Comparison of ENCODE assay signal across 19 cellular contexts in the genomic region with DNA sequence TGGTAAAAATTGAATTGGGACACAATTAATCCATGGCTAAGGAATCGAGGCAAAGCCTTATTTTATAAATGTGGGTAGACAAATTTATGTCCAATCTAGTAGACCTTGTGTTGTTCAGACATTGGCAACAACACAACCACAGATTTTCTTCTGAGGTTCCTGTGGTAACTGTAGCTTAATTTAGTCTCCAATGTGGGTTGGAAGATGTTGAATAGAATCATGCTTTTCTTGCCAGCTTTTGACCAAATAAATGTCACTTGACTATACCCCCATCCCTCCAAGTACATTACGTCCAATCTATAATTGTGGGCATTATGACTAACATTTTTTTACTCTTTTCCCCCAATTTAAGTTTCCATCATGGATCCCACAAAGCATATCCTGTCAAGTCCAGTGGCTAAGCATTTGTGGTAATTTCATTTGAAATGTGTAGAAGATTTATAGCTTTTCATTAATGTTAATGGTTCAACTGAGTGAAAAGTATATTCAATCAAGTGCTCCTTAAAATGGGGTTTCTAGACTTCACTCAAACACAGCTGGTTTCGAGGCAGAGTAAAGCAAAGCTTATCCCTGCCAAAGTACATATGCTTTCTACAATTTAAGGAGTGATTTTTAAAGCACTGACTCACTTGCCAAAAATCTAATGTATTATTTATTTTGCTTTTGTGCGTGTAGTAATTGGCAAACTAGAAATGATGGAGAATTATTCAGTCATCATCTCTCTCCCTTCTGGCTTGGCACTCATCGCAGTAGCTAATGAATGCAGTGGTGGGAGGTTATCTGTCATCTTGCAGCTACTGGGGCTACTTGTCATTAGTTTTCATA.
A peak's percentile ranks its signal among the peaks of the same experiment; 100 is the strongest.
DNase-seq lines count a peak whose midpoint lies in the region; ATAC-seq, FAIRE-seq and TF ChIP-seq lines count a peak whose summit lies in the region.
"Had no signal": no experiment of that assay in that cellular context is flagged by ENCODE, and none has a peak within 500 bp of the region (broad histone marks: within the 10 kb centered on the region; RNA-seq: fewer than 3 reads in every experiment).

No MANE protein-coding gene starts in this region.

- no peak for TF ChIP-seq RAD21 in GM12878 (IDR thresholded peaks at IDR 0.05; ENCODE audit: insufficient read depth, low read depth, low read length)

- H3K27ac Mint-ChIP-seq in activated CD4-positive, alpha-beta memory T cell treated with anti-CD3 and anti-CD28 coated beads for 36 hours = no peak overlapping the region
- H3K27ac Mint-ChIP-seq: activated naive CD4-positive, alpha-beta T cell treated with anti-CD3 and anti-CD28 coated beads, Interleukin-2, amount 50 U/mL, for 24 hours; naive B cell had no signal

- TF ChIP-seq CTCF in GM12878 (IDR thresholded peaks at IDR 0.05 in 2 of 3, conservative IDR thresholded peaks at IDR 0.05 in 1 of 3; ENCODE audit: control insufficient read depth in 2 of 3, extremely low read depth in 1 of 3, insufficient read depth in 1 of 3, low read depth in 3 of 3, low read length in 3 of 3) = no peak
- TF ChIP-seq CTCF in osteoblast (IDR thresholded peaks at IDR 0.05; ENCODE audit: extremely low read depth, low read depth, low read length) = no peak

- BruUV-seq in GM12878 (replicated peaks; lab: Mats Ljungman, UMichigan) = no TSS peak

- no peak; the same call in 2 of the 3 replicates for ATAC-seq in GM12878
- ATAC-seq: HCT116 had no signal

- intact Hi-C loops in GM12878 (cut with micrococcal nuclease; ENCODE audit: unreplicated experiment) = no loop called here
- intact Hi-C loops in activated CD4-positive, alpha-beta memory T cell treated with anti-CD3 and anti-CD28 coated beads for 36 hours (cut with micrococcal nuclease) = no loop called here

- H3K27me3 ChIP-seq in GM12878 (replicated peaks in 1 of 2; ENCODE audit: control insufficient read depth in 2 of 2, insufficient read depth in 2 of 2, low read length in 1 of 2) (no peaks in the 10 kb centered on the region), osteoblast (ENCODE audit: insufficient read depth, low read length) (no peaks in the 10 kb centered on the region), SJCRH30 (no peaks in the 10 kb centered on the region)
- H3K27me3 ChIP-seq: colonic mucosa, tibial artery had no signal

- H3K4me3 ChIP-seq in GM12878 = no peak overlapping the region
- peak overlapping the region; percentile 10 for H3K4me3 ChIP-seq in osteoblast (ENCODE audit: insufficient read depth, low read length)
- no peak overlapping the region for H3K4me3 ChIP-seq in SJCRH30
- H3K4me3 ChIP-seq: colonic mucosa, tibial artery had no signal

- no peak for TF ChIP-seq EP300 in GM12878 (IDR thresholded peaks at IDR 0.05; ENCODE audit: borderline replicate concordance in 1 of 2, control insufficient read depth in 1 of 2, low read depth in 2 of 2, low read length in 2 of 2)

- H3K36me3 Mint-ChIP-seq in activated CD4-positive, alpha-beta memory T cell treated with anti-CD3 and anti-CD28 coated beads for 36 hours = peaks cover 3% of the 10 kb centered on the region

- H3K4me1 Mint-ChIP-seq in activated CD4-positive, alpha-beta memory T cell treated with anti-CD3 and anti-CD28 coated beads for 36 hours (ENCODE audit: low read depth) = no peaks in the 10 kb centered on the region
- H3K4me1 Mint-ChIP-seq: activated naive CD4-positive, alpha-beta T cell treated with anti-CD3 and anti-CD28 coated beads, Interleukin-2, amount 50 U/mL, for 24 hours; naive B cell had no signal

- RAD21 ChIA-PET in GM12878 (lab: Charles Lee; ENCODE audit: unreplicated experiment) = no interaction called here

- WGBS in GM12878 (ENCODE audit: insufficient coverage, insufficient replicate concordance, low lambda C conversion rate, missing lambda C conversion rate) = 47% methylated on average over 5 of the region's 5 CpGs

- H3K4me3 Mint-ChIP-seq in activated CD4-positive, alpha-beta memory T cell treated with anti-CD3 and anti-CD28 coated beads for 36 hours = no peak overlapping the region
- H3K4me3 Mint-ChIP-seq: activated naive CD4-positive, alpha-beta T cell treated with anti-CD3 and anti-CD28 coated beads, Interleukin-2, amount 50 U/mL, for 24 hours; naive B cell had no signal

- no peak overlapping the region for H3K9ac ChIP-seq in GM12878 (ENCODE audit: control insufficient read depth, insufficient read depth, low read length)

- FAIRE-seq in GM12878 (lab: Jason Lieb, UNC) = no peak
- FAIRE-seq: frontal cortex, GM19239, TTC549 had no signal

- peak overlapping the region; percentile 5; the same call in 1 of the 2 replicates for H2AFZ ChIP-seq in GM12878 (ENCODE audit: control insufficient read depth, low read depth, low read length)
- H2AFZ ChIP-seq in osteoblast (ENCODE audit: low read length) = no peak overlapping the region

- H4K20me1 ChIP-seq in GM12878 (ENCODE audit: control insufficient read depth, insufficient read depth) (no peaks in the 10 kb centered on the region), osteoblast (ENCODE audit: insufficient read depth, low read length) (no peaks in the 10 kb centered on the region)

- POLR2A ChIA-PET in GM12878 (lab: Charles Lee) = no interaction called here
- POLR2A ChIA-PET in activated CD4-positive, alpha-beta memory T cell treated with anti-CD3 and anti-CD28 coated beads for 36 hours (lab: Charles Lee) = no interaction called here

- H3K4me2 ChIP-seq in GM12878 (ENCODE audit: control insufficient read depth, insufficient read depth) (no peak overlapping the region), osteoblast (ENCODE audit: insufficient read depth, low read length) (peak overlapping the region; percentile 67)

- in situ Hi-C loops in GM12878 (cut with MboI) = no loop called here

- H3K9me3 Mint-ChIP-seq in activated CD4-positive, alpha-beta memory T cell treated with anti-CD3 and anti-CD28 coated beads for 36 hours = peaks cover 13% of the 10 kb centered on the region

- H3K9me3 ChIP-seq in GM12878 (replicated peaks; ENCODE audit: control insufficient read depth, insufficient read depth, low read length) = no peaks in the 10 kb centered on the region; the same call in 2 of the 3 replicates
- no peaks in the 10 kb centered on the region for H3K9me3 ChIP-seq in osteoblast (ENCODE audit: low read depth, low read length)
- no peaks in the 10 kb centered on the region for H3K9me3 ChIP-seq in SJCRH30 (replicated peaks)
- H3K9me3 ChIP-seq: Caco-2, colonic mucosa, tibial artery had no signal

- H3K27me3 Mint-ChIP-seq in activated CD4-positive, alpha-beta memory T cell treated with anti-CD3 and anti-CD28 coated beads for 36 hours = no peaks in the 10 kb centered on the region
- H3K27me3 Mint-ChIP-seq: activated naive CD4-positive, alpha-beta T cell treated with anti-CD3 and anti-CD28 coated beads, Interleukin-2, amount 50 U/mL, for 24 hours; naive B cell had no signal

- no peaks in the 10 kb centered on the region for H3K36me3 ChIP-seq in GM12878 (ENCODE audit: control insufficient read depth in 2 of 2, insufficient read depth in 2 of 2, low read length in 1 of 2)
- no peaks in the 10 kb centered on the region for H3K36me3 ChIP-seq in osteoblast (ENCODE audit: insufficient read depth, low read length)
- H3K36me3 ChIP-seq in SJCRH30 = no peaks in the 10 kb centered on the region
- H3K36me3 ChIP-seq: colonic mucosa, tibial artery had no signal

- CTCF ChIA-PET in GM12878 (lab: Yijun Ruan, JAX) = interaction anchor here (1.0 kb wide), 1 partner anchor 15 kb away, joined by 3 read pairs; no protein-coding TSS in a partner anchor
- CTCF ChIA-PET in activated CD4-positive, alpha-beta memory T cell treated with anti-CD3 and anti-CD28 coated beads for 36 hours (lab: Charles Lee) = interaction anchor here (1.2 kb wide), 1 partner anchor 15 kb away, joined by 3 read pairs; no protein-coding TSS in a partner anchor

- TF ChIP-seq POLR2A in GM12878 (IDR thresholded peaks at IDR 0.05; ENCODE audit: low read depth, low read length) = no peak

- no peaks in the 10 kb centered on the region for H3K79me2 ChIP-seq in GM12878 (ENCODE audit: control insufficient read depth, insufficient read depth, low read length)
- H3K79me2 ChIP-seq in osteoblast (ENCODE audit: insufficient read depth, low read length) = no peaks in the 10 kb centered on the region

- DNase-seq in H4 (ENCODE audit: low spot score) = peak; percentile 93
- DNase-seq in NCI-H2029 treated with DMSO at 0.1 percent for 48 hours (lab: John Stamatoyannopoulos, UW) = peak; percentile 81
- no peak for DNase-seq in GM12878 (ENCODE audit: low read depth, low spot score)
- peak; percentile 32 for DNase-seq in osteoblast (ENCODE audit: insufficient read length, low spot score, missing footprints)
- DNase-seq in SJCRH30 = no peak
- no peak for DNase-seq in stimulated activated naive CD4-positive, alpha-beta T cell (lab: John Stamatoyannopoulos, UW)
- DNase-seq in DMS53 treated with DMSO at 0.1 percent for 48 hours (lab: John Stamatoyannopoulos, UW; ENCODE audit: unreplicated experiment) = no peak
- no peak for DNase-seq in activated CD4-positive, alpha-beta memory T cell treated with anti-CD3 and anti-CD28 coated beads for 36 hours
- DNase-seq: Caco-2, colonic mucosa, naive B cell, NCI-H2107, tibial artery had no signal

- SMC1A ChIA-PET in GM12878 (lab: Charles Lee; ENCODE audit: uncharacterized antibody, unreplicated experiment) = interaction anchor here (1.1 to 1.5 kb wide), 4 partner anchors 9 to 713 kb away, joined by 3 to 4 read pairs (median 3); no protein-coding TSS in a partner anchor

- H3K27ac ChIP-seq in GM12878 (ENCODE audit: control insufficient read depth, insufficient read depth) (no peak overlapping the region), osteoblast (ENCODE audit: low read depth, low read length) (peak overlapping the region; percentile 46), SJCRH30 (no peak overlapping the region)
- H3K27ac ChIP-seq: colonic mucosa, RWPE1, tibial artery had no signal

- no peaks in the 10 kb centered on the region for H3K4me1 ChIP-seq in GM12878 (ENCODE audit: control insufficient read depth, insufficient read depth, low read length)
- peaks cover 17% of the 10 kb centered on the region for H3K4me1 ChIP-seq in osteoblast (ENCODE audit: insufficient read depth, low read length)
- no peaks in the 10 kb centered on the region for H3K4me1 ChIP-seq in SJCRH30
- H3K4me1 ChIP-seq: colonic mucosa had no signal

TF ChIP-seq in GM12878, 131 proteins besides CTCF, POLR2A, EP300 and RAD21:
- no peak for TF ChIP-seq TBL1XR1 (IDR thresholded peaks at IDR 0.05; ENCODE audit: low read depth, low read length)
- TF ChIP-seq FOS (IDR thresholded peaks at IDR 0.05; ENCODE audit: borderline replicate concordance, extremely low read depth, insufficient read length) = no peak

Comparison
In these comparisons a context has a peak if more than half of its experiments do, and no peak if none do; other contexts are left out.
1. DNase-seq: peak in H4 (single experiment), NCI-H2029 treated with DMSO at 0.1 percent for 48 hours (single experiment) and osteoblast (single experiment); none in GM12878 (single experiment), SJCRH30 (0 of 2), stimulated activated naive CD4-positive, alpha-beta T cell (0 of 6), DMS53 treated with DMSO at 0.1 percent for 48 hours (single experiment) and activated CD4-positive, alpha-beta memory T cell treated with anti-CD3 and anti-CD28 coated beads for 36 hours (single experiment).